ENCODE assay signal across 8 cellular contexts in the genomic region with DNA sequence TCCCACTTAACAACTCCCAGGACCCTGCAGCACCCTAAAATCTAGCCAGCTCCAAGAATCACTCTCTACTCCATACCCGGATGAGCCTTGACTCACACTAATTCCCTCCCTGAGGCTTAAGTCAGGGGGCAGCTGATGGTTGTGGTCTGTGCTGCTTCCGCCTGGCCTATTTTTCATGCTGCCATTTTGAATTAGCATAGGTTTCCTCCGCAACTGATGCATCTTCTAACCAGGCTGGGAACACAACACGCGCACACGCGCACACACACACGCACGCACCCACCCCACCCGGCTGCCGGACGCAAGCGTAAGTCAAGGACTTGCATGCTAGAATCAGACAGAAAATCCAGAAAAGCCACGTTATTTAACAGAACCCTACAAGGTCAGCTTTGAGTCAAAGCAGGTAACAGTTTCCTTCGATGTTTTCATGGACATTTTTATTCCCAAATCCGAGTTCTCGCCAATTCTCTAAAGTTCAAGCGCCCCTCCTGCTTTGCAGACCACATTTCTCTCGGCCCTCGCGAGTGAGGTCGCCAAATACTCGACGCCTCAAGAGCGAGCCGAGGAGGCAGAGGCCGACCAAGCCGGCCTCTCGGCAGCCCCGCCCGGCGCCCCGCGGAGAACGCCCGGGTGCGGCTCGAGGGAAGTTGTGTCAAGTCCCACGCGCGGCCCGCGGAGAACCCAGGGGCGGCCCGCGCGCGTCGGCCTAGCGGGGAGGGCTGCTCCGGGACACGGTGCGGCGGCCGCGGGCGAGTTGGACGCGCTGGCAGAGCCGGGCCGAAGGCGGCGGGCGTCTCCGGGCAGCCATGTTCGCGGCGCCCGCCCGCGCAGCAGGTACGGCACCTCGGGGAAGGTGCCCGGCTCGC. TPM values are rescaled to one million over a fixed set of nuclear protein-coding genes. Genes with fewer than 3 reads are reported as not detected.
DNase-seq lines count a peak whose midpoint lies in the region; ATAC-seq and TF ChIP-seq lines count a peak whose summit lies in the region.

No MANE protein-coding gene starts in this region.

- peaks cover 2% of the 10 kb centered on the region for H3K36me3 Mint-ChIP-seq in activated naive CD8-positive, alpha-beta T cell treated with anti-CD3 and anti-CD28 coated beads, Interleukin-2, amount 50 U/mL, for 24 hours (ENCODE audit: low read depth)

- H3K9ac ChIP-seq in OCI-LY3 (ENCODE audit: low read length): peak overlapping the region; percentile 77

- no peaks in the 10 kb centered on the region for H3K4me1 ChIP-seq in BE2C
- H3K4me1 ChIP-seq in OCI-LY3 (ENCODE audit: low read length): peaks cover 30% of the 10 kb centered on the region

- peak; percentile 37 for ATAC-seq in GM19035 (IDR thresholded peaks at IDR 0.05; ENCODE audit: unreplicated experiment)
- peak; percentile 35 for ATAC-seq in HG03159 (IDR thresholded peaks at IDR 0.05; ENCODE audit: unreplicated experiment)
- ATAC-seq in activated naive CD8-positive, alpha-beta T cell treated with anti-CD3 and anti-CD28 coated beads, Interleukin-2, amount 50 U/mL, for 24 hours: peak; percentile 31
- peak; percentile 63 for ATAC-seq in Right ventricle myocardium inferior

- H3K9me3 Mint-ChIP-seq in activated naive CD8-positive, alpha-beta T cell treated with anti-CD3 and anti-CD28 coated beads, Interleukin-2, amount 50 U/mL, for 24 hours: peaks cover 6% of the 10 kb centered on the region

- H3K27ac ChIP-seq in OCI-LY3 (ENCODE audit: low read length): no peak overlapping the region

- intact Hi-C loops in Right ventricle myocardium inferior (cut with DNase I): no loop called here

- peaks cover 43% of the 10 kb centered on the region for H3K27me3 Mint-ChIP-seq in activated naive CD8-positive, alpha-beta T cell treated with anti-CD3 and anti-CD28 coated beads, Interleukin-2, amount 50 U/mL, for 24 hours

- H3K4me3 Mint-ChIP-seq in activated naive CD8-positive, alpha-beta T cell treated with anti-CD3 and anti-CD28 coated beads, Interleukin-2, amount 50 U/mL, for 24 hours: peak overlapping the region; percentile 78

- peaks cover 12% of the 10 kb centered on the region for H3K79me2 ChIP-seq in OCI-LY3 (ENCODE audit: low read length)

- H2AFZ ChIP-seq in OCI-LY3 (ENCODE audit: low read depth, low read length): peak overlapping the region; percentile 26; the same call in 1 of the 2 replicates

- H3K27me3 ChIP-seq in BE2C: no peaks in the 10 kb centered on the region
- H3K27me3 ChIP-seq in OCI-LY3 (ENCODE audit: low read depth, low read length): no peaks in the 10 kb centered on the region

- H3K27ac Mint-ChIP-seq in activated naive CD8-positive, alpha-beta T cell treated with anti-CD3 and anti-CD28 coated beads, Interleukin-2, amount 50 U/mL, for 24 hours: peak overlapping the region; percentile 78

- H3K36me3 ChIP-seq in BE2C (peaks cover 13% of the 10 kb centered on the region), OCI-LY3 (replicated peaks; ENCODE audit: low read depth, low read length) (no peaks in the 10 kb centered on the region)

- H4K20me1 ChIP-seq in OCI-LY3 (ENCODE audit: insufficient read depth, low read length): no peaks in the 10 kb centered on the region

- TF ChIP-seq CTCF in BE2C (IDR thresholded peaks at IDR 0.05; ENCODE audit: low read depth, low read length) (no peak), OCI-LY3 (IDR thresholded peaks at IDR 0.05; ENCODE audit: low read depth, low read length) (no peak)

- H3K4me1 Mint-ChIP-seq in activated naive CD8-positive, alpha-beta T cell treated with anti-CD3 and anti-CD28 coated beads, Interleukin-2, amount 50 U/mL, for 24 hours: peaks cover 27% of the 10 kb centered on the region

- H3K9me3 ChIP-seq in BE2C: no peaks in the 10 kb centered on the region
- H3K9me3 ChIP-seq in OCI-LY3 (ENCODE audit: insufficient read depth, low read length): no peaks in the 10 kb centered on the region

- peak overlapping the region; percentile 78 for H3K4me2 ChIP-seq in OCI-LY3 (ENCODE audit: low read length)

- H3K4me3 ChIP-seq in BE2C (ENCODE audit: low read depth, low read length) (peak overlapping the region; percentile 81), OCI-LY3 (ENCODE audit: low read length) (peak overlapping the region; percentile 95)

- DNase-seq in BE2C (peak; percentile 70), Right ventricle myocardium inferior (ENCODE audit: missing footprints) (peak; percentile 86), non-pigmented ciliary epithelial cell (ENCODE audit: low read depth) (peak; percentile 64)
- DNase-seq in activated naive CD8-positive, alpha-beta T cell treated with anti-CD3 and anti-CD28 coated beads, Interleukin-2, amount 50 U/mL, for 24 hours: peak; percentile 31
- DNase-seq in NK-92 treated with Interleukin-12 subunit alpha and Interleukin-12 subunit beta, amount 100 ng/mL, for 24 hours (lab: John Stamatoyannopoulos, UW): no peak

RNA-seq across cellular contexts. Expression of gene SCRN1, which starts 1.0 kb away (rescaled TPM):
- polyA plus RNA-seq in BE2C (2012; ENCODE audit: insufficient read depth, insufficient read length, low read depth): 90.4 TPM
- total RNA-seq in Right ventricle myocardium inferior: 15.0 TPM

RNA-seq across cellular contexts. Expression of gene FKBP14, which starts 37.9 kb away (rescaled TPM):
- polyA plus RNA-seq in BE2C (2012; ENCODE audit: insufficient read depth, insufficient read length, low read depth): 8.8 TPM
- total RNA-seq in Right ventricle myocardium inferior: 8.5 TPM

RNA-seq across cellular contexts. Expression of gene PLEKHA8, which starts 39.6 kb away (rescaled TPM):
- polyA plus RNA-seq in BE2C (2012; ENCODE audit: insufficient read depth, insufficient read length, low read depth): 3.6 TPM
- 3.9 TPM for total RNA-seq in Right ventricle myocardium inferior
